ENCODE assay signal across 27 cellular contexts in genomic region chr20:22437354-22437753, GRCh38.
"Had no signal": no experiment of that assay in that cellular context is flagged by ENCODE, and none has a peak within 500 bp of the region (broad histone marks: within the 10 kb centered on the region; RNA-seq: fewer than 3 reads in every experiment).

No MANE protein-coding gene starts in this region.

- H3K9me3 Mint-ChIP-seq: stimulated activated naive B cell treated with anti-CD40 and anti-IgM and Interleukin-4, amounts not matched to agents 10 μg/mL and 1 μg/mL and 100 μg/mL, for 72 hours had no signal

- H3K36me3 ChIP-seq: heart left ventricle, ovary, right atrium auricular region, stomach, thyroid gland, transverse colon, upper lobe of left lung had no signal

- ATAC-seq: heart left ventricle; left colon; left ventricle myocardium superior; natural killer cell; sciatic nerve; stimulated activated naive B cell treated with anti-CD40 and anti-IgM and Interleukin-4, amounts not matched to agents 10 μg/mL and 1 μg/mL and 100 μg/mL, for 72 hours; stimulated activated naive CD8-positive, alpha-beta T cell treated with anti-CD3 and anti-CD28 coated beads, Interleukin-15, Interleukin-2, amounts not matched to agents 100 U/mL and 50 U/mL, for 24 hours had no signal

- H3K9me3 ChIP-seq: ovary, right atrium auricular region, testis, thyroid gland, transverse colon had no signal

- H3K27ac ChIP-seq: heart left ventricle, ovary, right atrium auricular region, skin epidermis, stomach, testis, thyroid gland, transverse colon, upper lobe of left lung had no signal

- H3K4me3 Mint-ChIP-seq: immature natural killer cell; mesothelial cell of epicardium; naive B cell; natural killer cell; stimulated activated naive B cell treated with anti-CD40 and anti-IgM and Interleukin-4, amounts not matched to agents 10 μg/mL and 1 μg/mL and 100 μg/mL, for 72 hours had no signal

- H3K4me1 Mint-ChIP-seq: immature natural killer cell; mesothelial cell of epicardium; naive B cell; natural killer cell; stimulated activated naive B cell treated with anti-CD40 and anti-IgM and Interleukin-4, amounts not matched to agents 10 μg/mL and 1 μg/mL and 100 μg/mL, for 72 hours had no signal

- H3K27ac Mint-ChIP-seq: immature natural killer cell; mesothelial cell of epicardium; naive B cell; natural killer cell; progenitor cell of endocrine pancreas; stimulated activated naive B cell treated with anti-CD40 and anti-IgM and Interleukin-4, amounts not matched to agents 10 μg/mL and 1 μg/mL and 100 μg/mL, for 72 hours had no signal

- DNase-seq: heart left ventricle; hypothalamus; immature natural killer cell; kidney; left colon; left ventricle myocardium superior; mesendoderm; naive B cell; natural killer cell; ovary; stimulated activated CD4-positive, alpha-beta T cell treated with anti-CD3 and anti-CD28 coated beads, Interleukin-12 subunit alpha, Interleukin-12 subunit beta, amount 100 ng/mL, for 4 hours; stimulated activated CD4-positive, alpha-beta T cell treated with anti-CD3 and anti-CD28 coated beads, Interleukin-15, amount 100 ng/mL, for 24 hours; stimulated activated CD4-positive, alpha-beta T cell treated with anti-CD3 and anti-CD28 coated beads, Interleukin-2, amount 100 ng/mL, for 24 hours; stimulated activated CD4-positive, alpha-beta T cell treated with anti-CD3 and anti-CD28 coated beads, Interleukin-4, amount 100 ng/mL, for 1 hour; stimulated activated naive B cell treated with anti-CD40 and anti-IgM and Interleukin-4, amounts not matched to agents 10 μg/mL and 1 μg/mL and 100 μg/mL, for 72 hours; stimulated activated naive CD8-positive, alpha-beta T cell treated with anti-CD3 and anti-CD28 coated beads, Interleukin-15, Interleukin-2, amounts not matched to agents 100 U/mL and 50 U/mL, for 24 hours; stomach; testis; thyroid gland; transverse colon; upper lobe of left lung had no signal

- H3K36me3 Mint-ChIP-seq: immature natural killer cell; mesothelial cell of epicardium; naive B cell; natural killer cell; stimulated activated naive B cell treated with anti-CD40 and anti-IgM and Interleukin-4, amounts not matched to agents 10 μg/mL and 1 μg/mL and 100 μg/mL, for 72 hours had no signal

- H3K27me3 ChIP-seq: ovary, right atrium auricular region, stomach, testis, thyroid gland, transverse colon, upper lobe of left lung had no signal

- H3K4me3 ChIP-seq: heart left ventricle, lung, ovary, right atrium auricular region, skin epidermis, stomach, testis, thyroid gland, transverse colon, upper lobe of left lung had no signal

- H3K27me3 Mint-ChIP-seq: progenitor cell of endocrine pancreas had no signal

- H3K4me1 ChIP-seq: heart left ventricle, right atrium auricular region, stomach, testis, thyroid gland, transverse colon, upper lobe of left lung had no signal
